Comparison of ENCODE assay signal across 8 cellular contexts in genomic region chr16:88033003-88033740, GRCh38.
DNase-seq lines count a peak whose midpoint lies in the region; ATAC-seq and TF ChIP-seq lines count a peak whose summit lies in the region.
"Not testable (repeated sequence)": the region's sequence is repeated elsewhere in the genome, so short reads cannot be mapped to it uniquely, and the experiment has no call there.

No MANE protein-coding gene starts in this region.

- H3K79me1 ChIP-seq in H9 (ENCODE audit: insufficient read depth, low read depth, low read length, poor library complexity, severe bottlenecking); neuronal stem cell (ENCODE audit: low read depth, low read length): not testable (repeated sequence)

- not testable (repeated sequence) for TF ChIP-seq POLR2A in spleen (IDR thresholded peaks at IDR 0.05)

- not testable (repeated sequence) for H2AFZ ChIP-seq in H9 (ENCODE audit: low read length); PC-3 (ENCODE audit: low read length); neuronal stem cell (ENCODE audit: low read length)

- H2BK15ac ChIP-seq in H9 (ENCODE audit: low read depth, low read length); neuronal stem cell (ENCODE audit: low read length): not testable (repeated sequence)

- H3K36me3 ChIP-seq in BLaER1 treated with 17β-estradiol and CSF1 and Interleukin-3, amounts not matched to agents 10 nM and 100 nM: peaks cover 21 to 71% (median 32%) of the 10 kb centered on the region in 11 experiments
- not testable (repeated sequence) for H3K36me3 ChIP-seq in PC-3 (ENCODE audit: low read depth, low read length); endodermal cell (ENCODE audit: control insufficient read depth, insufficient read depth, low read length)
- H3K36me3 ChIP-seq in neuronal stem cell (replicated peaks in 1 of 2; ENCODE audit: control insufficient read depth in 2 of 2, insufficient read depth in 2 of 2, low read length in 2 of 2) (peaks cover 7 to 20% of the 10 kb centered on the region in 2 donors), spleen (peaks cover 0 to 92% (median 29%) of the 10 kb centered on the region in 6 donors)

- CTCF ChIA-PET in PC-3 (lab: Charles Lee): not testable (repeated sequence)

- not testable (repeated sequence) for H4K8ac ChIP-seq in H9 (replicated peaks; ENCODE audit: insufficient read length, low read depth, low read length); neuronal stem cell (ENCODE audit: low read depth, low read length)

- H3K9me3 Mint-ChIP-seq in CD14-positive monocyte, H9, endodermal cell: not testable (repeated sequence)

- H3K4me1 Mint-ChIP-seq in CD14-positive monocyte, endodermal cell: not testable (repeated sequence)
- peaks cover 12 to 39% of the 10 kb centered on the region in 2 experiments for H3K4me1 Mint-ChIP-seq in H9

- not testable (repeated sequence) for H3K9me3 ChIP-seq in BLaER1 treated with 17β-estradiol and CSF1 and Interleukin-3, amounts not matched to agents 10 nM and 100 nM (replicated peaks in 1 of 11); H9 (ENCODE audit: control insufficient read depth, low read depth, low read length); PC-3 (ENCODE audit: low read length); endodermal cell (ENCODE audit: control insufficient read depth, low read length); neuronal stem cell (replicated peaks in 1 of 2; ENCODE audit: control insufficient read depth in 2 of 2, insufficient read depth in 1 of 2, low read depth in 1 of 2, low read length in 2 of 2); spleen

- not testable (repeated sequence) for H3K4me3 Mint-ChIP-seq in CD14-positive monocyte, H9, endodermal cell

- H3F3A ChIP-seq in PC-3 (ENCODE audit: low read length, unreplicated experiment): not testable (repeated sequence)

- ATAC-seq in PC-3: not testable (repeated sequence)

- H2AK5ac ChIP-seq in H9 (ENCODE audit: insufficient read length, low read length); neuronal stem cell (ENCODE audit: low read depth, low read length): not testable (repeated sequence)

- not testable (repeated sequence) for H3K56ac ChIP-seq in H9 (ENCODE audit: insufficient read length, low read depth, low read length)

- not testable (repeated sequence) for H2BK120ac ChIP-seq in H9 (ENCODE audit: low read depth, low read length, poor library complexity, severe bottlenecking); neuronal stem cell (ENCODE audit: low read depth, low read length)

- not testable (repeated sequence) for H3T11ph ChIP-seq in H9 (ENCODE audit: low read length)

- H4K5ac ChIP-seq in H9 (ENCODE audit: insufficient read length, low read depth, low read length): not testable (repeated sequence)

- peak overlapping the region in 6 of 11 experiments; percentile 18 to 48 (median 29); a peak in 8 of 22 replicates for H3K27ac ChIP-seq in BLaER1 treated with 17β-estradiol and CSF1 and Interleukin-3, amounts not matched to agents 10 nM and 100 nM
- not testable (repeated sequence) for H3K27ac ChIP-seq in H9 (ENCODE audit: insufficient read length, low read depth, low read length); endodermal cell (ENCODE audit: low read depth, low read length); neuronal stem cell (replicated peaks; ENCODE audit: low read length); spleen
- H3K27ac ChIP-seq in PC-3 (ENCODE audit: low read length): peak overlapping the region; percentile 41

- not testable (repeated sequence) for H3K9me2 ChIP-seq in PC-3 (replicated peaks; ENCODE audit: low read length)

- peak overlapping the region in 4 of 11 experiments; percentile 30 to 61 (median 40); a peak in 7 of 22 replicates for H3K4me2 ChIP-seq in BLaER1 treated with 17β-estradiol and CSF1 and Interleukin-3, amounts not matched to agents 10 nM and 100 nM
- H3K4me2 ChIP-seq in H9 (ENCODE audit: insufficient read depth, insufficient read length, low read length); PC-3 (ENCODE audit: low read length); neuronal stem cell (ENCODE audit: insufficient read depth, low read length, poor library complexity, severe bottlenecking): not testable (repeated sequence)

- peaks cover 77 to 93% of the 10 kb centered on the region in 2 donors for H3K36me3 Mint-ChIP-seq in CD14-positive monocyte
- peaks cover 14 to 48% (median 42%) of the 10 kb centered on the region in 3 experiments; a peak in 6 of 7 replicates for H3K36me3 Mint-ChIP-seq in H9 (ENCODE audit: insufficient read depth in 1 of 3, low read depth in 3 of 3)
- peaks cover 54% of the 10 kb centered on the region for H3K36me3 Mint-ChIP-seq in endodermal cell (ENCODE audit: low read depth)

- H3K27ac Mint-ChIP-seq in CD14-positive monocyte (peak overlapping the region in 2 of 7 donors; percentile 58 to 73), H9 (peak overlapping the region in 2 of 3 experiments; percentile 4 to 85; a peak in 2 of 7 replicates), endodermal cell (peak overlapping the region; percentile 26)

- DNase-seq in CD14-positive monocyte (ENCODE audit: low spot score): peak; percentile 18
- DNase-seq in H9; PC-3; endodermal cell; neuronal stem cell (ENCODE audit: low spot score): not testable (repeated sequence)
- peak; percentile 9 for DNase-seq in activated CD8-positive, alpha-beta memory T cell treated with anti-CD3 and anti-CD28 coated beads, Interleukin-2, amount 50 U/mL, for 4 hours
- DNase-seq in spleen: peak; percentile 56

- not testable (repeated sequence) for H3K14ac ChIP-seq in H9 (ENCODE audit: insufficient read depth, low read length); neuronal stem cell (ENCODE audit: low read length)

- POLR2A ChIA-PET in PC-3 (lab: Charles Lee; ENCODE audit: unreplicated experiment): not testable (repeated sequence)

- H3K27me3 ChIP-seq in BLaER1 treated with 17β-estradiol and CSF1 and Interleukin-3, amounts not matched to agents 10 nM and 100 nM; H9 (ENCODE audit: insufficient read depth, low read length); PC-3 (ENCODE audit: low read length); endodermal cell (ENCODE audit: control insufficient read depth, insufficient read depth, low read length, poor library complexity, severe bottlenecking); neuronal stem cell (ENCODE audit: control insufficient read depth in 3 of 3, insufficient read depth in 3 of 3, low read depth in 1 of 3, low read length in 3 of 3); spleen (replicated peaks in 1 of 7): not testable (repeated sequence)

- peaks cover 0 to 46% (median 12%) of the 10 kb centered on the region in 10 experiments; a peak in 13 of 20 replicates for H3K4me1 ChIP-seq in BLaER1 treated with 17β-estradiol and CSF1 and Interleukin-3, amounts not matched to agents 10 nM and 100 nM
- not testable (repeated sequence) for H3K4me1 ChIP-seq in H9 (ENCODE audit: insufficient read depth, low read length); PC-3 (ENCODE audit: insufficient read depth, low read length); endodermal cell (ENCODE audit: control insufficient read depth, insufficient read depth, low read length); neuronal stem cell (ENCODE audit: control insufficient read depth in 2 of 2, insufficient read depth in 1 of 2, low read depth in 1 of 2, low read length in 2 of 2); spleen

- H2BK12ac ChIP-seq in H9 (ENCODE audit: insufficient read length, low read depth, low read length); neuronal stem cell (ENCODE audit: low read length): not testable (repeated sequence)

- not testable (repeated sequence) for H3K4ac ChIP-seq in H9 (ENCODE audit: low read depth, low read length); neuronal stem cell (ENCODE audit: low read length)

- not testable (repeated sequence) for H3K4me3 ChIP-seq in BLaER1 treated with 17β-estradiol and CSF1 and Interleukin-3, amounts not matched to agents 10 nM and 100 nM; PC-3 (ENCODE audit: low read length); endodermal cell (ENCODE audit: low read length); neuronal stem cell (ENCODE audit: low read length in 2 of 2); spleen

- H4K20me1 ChIP-seq in BLaER1 treated with 17β-estradiol and CSF1 and Interleukin-3, amounts not matched to agents 10 nM and 100 nM; H9 (ENCODE audit: control insufficient read depth, insufficient read depth, insufficient read length); PC-3 (ENCODE audit: low read length): not testable (repeated sequence)

- BruUV-seq in PC-3 (replicated peaks; lab: Mats Ljungman, UMichigan): not testable (repeated sequence)

- not testable (repeated sequence) for H3K18ac ChIP-seq in H9 (ENCODE audit: insufficient read length, low read depth, low read length); neuronal stem cell (ENCODE audit: low read length)

- H3K23me2 ChIP-seq in H9 (ENCODE audit: insufficient read length, low read depth, low read length, poor library complexity, severe bottlenecking): not testable (repeated sequence)

- not testable (repeated sequence) for H3K27me3 Mint-ChIP-seq in CD14-positive monocyte (ENCODE audit: low read depth in 3 of 3); H9 (ENCODE audit: low read depth); endodermal cell (ENCODE audit: insufficient read depth)

- H2BK5ac ChIP-seq in H9 (ENCODE audit: insufficient read length, low read length); neuronal stem cell (ENCODE audit: low read length): not testable (repeated sequence)

- WGBS in H9 (ENCODE audit: extremely low coverage, insufficient read length, low lambda C conversion rate): no CpG with 5 or more reads among the region's 30 CpGs
- 97 to 98% methylated on average over 8 to 28 of the region's 30 CpGs for WGBS in endodermal cell (ENCODE audit: insufficient coverage in 1 of 2, insufficient read length in 1 of 2), 2 experiments
- WGBS in neuronal stem cell (ENCODE audit: extremely low coverage in 2 of 2, insufficient read length in 2 of 2, insufficient replicate concordance in 1 of 2), 2 donors: no CpG with 5 or more reads among the region's 30 CpGs
- 94 to 98% (median 97%) methylated on average over 22 to 29 of the region's 30 CpGs for WGBS in spleen, 5 donors

- TF ChIP-seq CTCF in CD14-positive monocyte (IDR thresholded peaks at IDR 0.05); H9 (conservative IDR thresholded peaks at IDR 0.05); PC-3 (conservative IDR thresholded peaks at IDR 0.05; ENCODE audit: low read depth, low read length); endodermal cell (conservative IDR thresholded peaks at IDR 0.05); spleen (IDR thresholded peaks at IDR 0.05 in 8 of 11, conservative IDR thresholded peaks at IDR 0.05 in 3 of 11): not testable (repeated sequence)

- H3K79me2 ChIP-seq in H9 (ENCODE audit: insufficient read depth, low read length); PC-3 (ENCODE audit: low read length): not testable (repeated sequence)

- H4K91ac ChIP-seq in H9 (ENCODE audit: insufficient read length, low read depth, low read length); neuronal stem cell (ENCODE audit: low read depth, low read length, poor library complexity): not testable (repeated sequence)

- H3K23ac ChIP-seq in H9 (ENCODE audit: insufficient read length, low read depth, low read length); neuronal stem cell (ENCODE audit: low read depth, low read length, poor library complexity): not testable (repeated sequence)

- not testable (repeated sequence) for H3K9ac ChIP-seq in BLaER1 treated with 17β-estradiol and CSF1 and Interleukin-3, amounts not matched to agents 10 nM and 100 nM; H9 (ENCODE audit: extremely low read depth, insufficient read length, low read length); PC-3 (ENCODE audit: low read length); endodermal cell (ENCODE audit: extremely low read depth, low read length, poor library complexity, severe bottlenecking)
- peak overlapping the region; percentile 60 for H3K9ac ChIP-seq in neuronal stem cell (ENCODE audit: low read depth, low read length, poor library complexity)

- intact Hi-C loops in CD14-positive monocyte (cut with micrococcal nuclease); PC-3 (cut with micrococcal nuclease); spleen (cut with DNase I; ENCODE audit: low total_unique reads): not testable (repeated sequence)

- not testable (repeated sequence) for H2BK20ac ChIP-seq in H9 (ENCODE audit: low read depth, low read length, poor library complexity, severe bottlenecking)
